In the genomic region with DNA sequence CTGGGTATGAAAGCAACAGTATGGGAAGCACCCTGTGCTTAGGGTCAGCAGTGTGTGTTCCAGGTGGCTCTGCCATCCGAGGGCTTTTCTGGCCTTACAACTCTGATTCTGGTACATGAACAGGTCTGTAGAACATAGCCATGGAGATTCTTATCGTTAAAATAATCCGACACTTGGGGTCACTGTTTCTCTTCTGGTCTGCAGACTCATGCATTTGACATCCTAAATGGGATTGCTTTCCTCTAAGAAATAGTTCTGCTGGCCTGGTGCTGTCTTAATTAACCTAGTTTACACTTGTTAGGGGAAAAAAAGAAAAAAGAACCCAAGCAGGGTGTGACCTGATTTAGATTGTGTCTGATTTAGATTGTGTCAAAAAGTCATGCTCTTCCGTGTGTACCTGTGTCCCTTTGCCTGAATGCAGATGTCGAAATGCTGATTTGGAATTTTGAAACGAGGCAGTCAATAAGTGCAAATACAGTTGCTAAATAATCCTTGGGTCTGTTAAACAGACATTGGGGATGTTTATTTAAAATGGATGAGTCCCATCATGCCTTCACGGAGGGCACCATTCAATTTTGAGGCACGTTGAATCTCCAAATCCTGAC, we compare ENCODE assay signal across 9 cellular contexts. TPM values are rescaled to one million over a fixed set of nuclear protein-coding genes. Genes with fewer than 3 reads are reported as not detected.
DNase-seq lines count a peak whose midpoint lies in the region; ATAC-seq and TF ChIP-seq lines count a peak whose summit lies in the region.
"Had no signal": no experiment of that assay in that cellular context is flagged by ENCODE, and none has a peak within 500 bp of the region (broad histone marks: within the 10 kb centered on the region; RNA-seq: fewer than 3 reads in every experiment).

No MANE protein-coding gene starts in this region.

- H3K9me3 Mint-ChIP-seq in activated CD8-positive, alpha-beta T cell treated with anti-CD3 and anti-CD28 coated beads for 36 hours = no peaks in the 10 kb centered on the region
- H3K9me3 Mint-ChIP-seq: dendritic cell treated with granulocyte-macrophage colony-stimulating factor and Interleukin-4, amounts not matched to agents 40 ng/mL and 50 ng/mL, for 4 days had no signal

- intact Hi-C loops in cardiac septum (cut with DNase I) (loop anchor here (5.0 to 10.0 kb wide), 2 partner anchors 518 to 571 kb away; partner anchors contain the start of gene ARL4C), Right ventricle myocardium inferior (cut with DNase I) (loop anchor here (10.0 kb wide), 1 partner anchor 568 kb away; no protein-coding TSS in a partner anchor)
- intact Hi-C loops in activated CD8-positive, alpha-beta T cell treated with anti-CD3 and anti-CD28 coated beads for 36 hours (cut with micrococcal nuclease) = loop anchor here (2.0 to 10.0 kb wide), 3 partner anchors 298 to 566 kb away; no protein-coding TSS in a partner anchor

- CTCF ChIA-PET in activated CD8-positive, alpha-beta T cell treated with anti-CD3 and anti-CD28 coated beads for 36 hours (lab: Charles Lee) = interaction anchor here (1.1 to 1.3 kb wide), 3 partner anchors 158 to 525 kb away, joined by 3 to 5 read pairs (median 4); no protein-coding TSS in a partner anchor

- peaks cover 30% of the 10 kb centered on the region for H3K4me1 Mint-ChIP-seq in activated CD8-positive, alpha-beta T cell treated with anti-CD3 and anti-CD28 coated beads for 36 hours (ENCODE audit: low read depth)

- ATAC-seq in Right ventricle myocardium inferior (no peak), HG02885 (IDR thresholded peaks at IDR 0.05; ENCODE audit: poor library complexity, unreplicated experiment) (no peak)
- peak; percentile 52 for ATAC-seq in activated CD8-positive, alpha-beta T cell treated with anti-CD3 and anti-CD28 coated beads for 36 hours

- DNase-seq in cardiac septum (ENCODE audit: low spot score) (peak; percentile 22), Right ventricle myocardium inferior (ENCODE audit: missing footprints) (no peak), NCI-H1092 (lab: John Stamatoyannopoulos, UW) (peak; percentile 19), iPS DF 4.7 (ENCODE audit: extremely low read depth, low spot score) (peak; percentile 25), superior temporal gyrus (ENCODE audit: extremely low spot score) (peak; percentile 84), GDM1 (lab: John Stamatoyannopoulos, UW) (no peak)
- DNase-seq in activated CD8-positive, alpha-beta T cell treated with anti-CD3 and anti-CD28 coated beads for 36 hours = no peak

- H3K27me3 Mint-ChIP-seq in activated CD8-positive, alpha-beta T cell treated with anti-CD3 and anti-CD28 coated beads for 36 hours = no peaks in the 10 kb centered on the region

- no peak overlapping the region for H3K27ac Mint-ChIP-seq in activated CD8-positive, alpha-beta T cell treated with anti-CD3 and anti-CD28 coated beads for 36 hours
- H3K27ac Mint-ChIP-seq: dendritic cell treated with granulocyte-macrophage colony-stimulating factor and Interleukin-4, amounts not matched to agents 40 ng/mL and 50 ng/mL, for 4 days had no signal

- H3K36me3 Mint-ChIP-seq in activated CD8-positive, alpha-beta T cell treated with anti-CD3 and anti-CD28 coated beads for 36 hours (ENCODE audit: low read depth) = no peaks in the 10 kb centered on the region

- H3K4me3 Mint-ChIP-seq in activated CD8-positive, alpha-beta T cell treated with anti-CD3 and anti-CD28 coated beads for 36 hours = no peak overlapping the region
- H3K4me3 Mint-ChIP-seq: dendritic cell treated with granulocyte-macrophage colony-stimulating factor and Interleukin-4, amounts not matched to agents 40 ng/mL and 50 ng/mL, for 4 days had no signal

- peak; percentile 65 for TF ChIP-seq CTCF in activated CD8-positive, alpha-beta T cell treated with anti-CD3 and anti-CD28 coated beads for 36 hours (IDR thresholded peaks at IDR 0.05)

- POLR2A ChIA-PET in activated CD8-positive, alpha-beta T cell treated with anti-CD3 and anti-CD28 coated beads for 36 hours (lab: Charles Lee) = no interaction called here

RNA-seq across cellular contexts. Expression of gene TRPM8, which starts 59.6 kb away (rescaled TPM):
- total RNA-seq in cardiac septum (0.73 TPM), Right ventricle myocardium inferior (not detected)
- not detected for total RNA-seq in activated CD8-positive, alpha-beta T cell treated with anti-CD3 and anti-CD28 coated beads for 36 hours

Comparison
In these comparisons a context has a peak if more than half of its experiments do, and no peak if none do; other contexts are left out.
1. DNase-seq: peak in cardiac septum (single experiment), NCI-H1092 (single experiment), iPS DF 4.7 (single experiment) and superior temporal gyrus (single experiment); none in Right ventricle myocardium inferior (single experiment), activated CD8-positive, alpha-beta T cell treated with anti-CD3 and anti-CD28 coated beads for 36 hours (single experiment) and GDM1 (single experiment).